ENCODE assay signal across 8 cellular contexts in the genomic region with DNA sequence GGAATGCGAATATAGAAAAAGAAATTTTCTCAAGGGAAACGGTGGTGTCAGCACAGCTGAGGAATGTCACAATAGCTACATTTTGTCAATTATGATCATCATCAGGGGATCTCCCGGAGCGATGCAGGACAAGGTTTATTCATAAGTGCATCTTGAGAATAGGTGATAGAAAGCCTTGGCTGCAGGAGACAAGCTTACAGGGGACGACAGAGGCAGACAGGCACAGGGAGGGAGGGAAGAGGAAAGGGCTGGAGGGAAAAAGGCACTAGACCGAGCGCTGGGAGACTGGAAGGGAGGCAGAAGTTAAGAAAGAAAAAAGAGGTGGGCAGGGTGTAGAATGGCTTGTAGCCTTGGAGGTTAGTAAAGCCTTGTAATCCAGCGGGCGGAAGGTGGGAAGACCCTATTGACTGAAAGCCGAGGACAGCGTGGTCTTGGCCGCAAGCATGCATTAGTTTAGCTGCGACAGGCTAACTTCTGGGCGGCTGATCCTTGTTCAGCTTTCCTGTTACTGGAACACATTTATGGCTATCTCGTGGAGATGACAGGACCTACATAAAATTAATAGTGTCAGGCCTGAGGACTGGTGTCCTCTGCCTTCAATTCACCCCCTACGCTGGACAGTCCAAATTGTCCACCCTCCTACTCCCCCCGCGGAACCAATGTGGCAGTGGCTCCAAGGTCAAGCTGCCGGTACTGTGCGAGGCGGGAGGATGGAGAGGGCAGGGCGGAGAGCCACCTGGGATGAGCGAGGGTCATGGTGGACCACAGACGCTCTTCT. TPM values are rescaled to one million over a fixed set of nuclear protein-coding genes. Genes with fewer than 3 reads are reported as not detected.
DNase-seq lines count a peak whose midpoint lies in the region; ATAC-seq, FAIRE-seq and TF ChIP-seq lines count a peak whose summit lies in the region.

No MANE protein-coding gene starts in this region.

- H3K14ac ChIP-seq in neuronal stem cell (ENCODE audit: low read length): peak overlapping the region; percentile 86

- H3K9ac ChIP-seq in neuronal stem cell (ENCODE audit: low read depth, low read length, poor library complexity): peak overlapping the region; percentile 86

- ATAC-seq in HG02798 (IDR thresholded peaks at IDR 0.05; ENCODE audit: poor library complexity, unreplicated experiment): no peak

- H4K8ac ChIP-seq in neuronal stem cell (ENCODE audit: low read depth, low read length): no peak overlapping the region

- H3K27ac ChIP-seq in WERI-Rb-1: peak overlapping the region; percentile 78
- H3K27ac ChIP-seq in neuronal stem cell (replicated peaks; ENCODE audit: low read length): peak overlapping the region; percentile 94

- no peak overlapping the region for H3K4ac ChIP-seq in neuronal stem cell (ENCODE audit: low read length)

- H2BK120ac ChIP-seq in neuronal stem cell (ENCODE audit: low read depth, low read length): no peak overlapping the region

- peak overlapping the region; percentile 97 for H3K4me2 ChIP-seq in neuronal stem cell (ENCODE audit: insufficient read depth, low read length, poor library complexity, severe bottlenecking)

- H2BK15ac ChIP-seq in neuronal stem cell (ENCODE audit: low read length): no peak overlapping the region

- no peak overlapping the region for H3K23ac ChIP-seq in neuronal stem cell (ENCODE audit: low read depth, low read length, poor library complexity)

- H2AK5ac ChIP-seq in neuronal stem cell (ENCODE audit: low read depth, low read length): no peak overlapping the region

- peak; percentile 15 for DNase-seq in H54 (ENCODE audit: insufficient read length, low spot score)
- DNase-seq in WERI-Rb-1: peak; percentile 30
- DNase-seq in globus pallidus (ENCODE audit: low spot score): peak; percentile 51
- no peak for DNase-seq in neuronal stem cell (ENCODE audit: low spot score)
- DNase-seq in NCI-H2171 treated with DMSO at 0.1 percent for 48 hours (lab: John Stamatoyannopoulos, UW): no peak
- no peak for DNase-seq in NCI-H446 treated with DMSO at 0.1 percent for 48 hours (lab: John Stamatoyannopoulos, UW)
- no peak for DNase-seq in activated CD4-positive, CD25-positive, alpha-beta regulatory T cell treated with anti-CD3 and anti-CD28 coated beads, Interleukin-2, amount 50 U/mL, for 72 hours

- peak overlapping the region; percentile 14 for H2BK5ac ChIP-seq in neuronal stem cell (ENCODE audit: low read length)

- peak overlapping the region; percentile 98 for H2AFZ ChIP-seq in neuronal stem cell (ENCODE audit: low read length)

- peaks cover 5% of the 10 kb centered on the region for H3K79me1 ChIP-seq in neuronal stem cell (ENCODE audit: low read depth, low read length)

- FAIRE-seq in H54 (lab: Jason Lieb, UNC): no peak

- H3K4me3 ChIP-seq in WERI-Rb-1 (ENCODE audit: low read depth, low read length): peak overlapping the region; percentile 73
- H3K4me3 ChIP-seq in neuronal stem cell (ENCODE audit: low read length in 2 of 2): peak overlapping the region; percentile 94 to 96

- peaks cover 4% of the 10 kb centered on the region for H3K36me3 ChIP-seq in WERI-Rb-1
- no peaks in the 10 kb centered on the region for H3K36me3 ChIP-seq in neuronal stem cell (replicated peaks in 1 of 2; ENCODE audit: control insufficient read depth in 2 of 2, insufficient read depth in 2 of 2, low read length in 2 of 2)

- H3K27me3 ChIP-seq in WERI-Rb-1 (ENCODE audit: insufficient read depth, low read depth, severe bottlenecking): no peaks in the 10 kb centered on the region
- no peaks in the 10 kb centered on the region for H3K27me3 ChIP-seq in neuronal stem cell (ENCODE audit: control insufficient read depth in 3 of 3, insufficient read depth in 3 of 3, low read depth in 1 of 3, low read length in 3 of 3)

- no peak overlapping the region for H2BK12ac ChIP-seq in neuronal stem cell (ENCODE audit: low read length)

- H3K4me1 ChIP-seq in neuronal stem cell (ENCODE audit: control insufficient read depth in 2 of 2, insufficient read depth in 1 of 2, low read depth in 1 of 2, low read length in 2 of 2): peaks cover 3 to 13% of the 10 kb centered on the region in 2 donors

- H4K91ac ChIP-seq in neuronal stem cell (ENCODE audit: low read depth, low read length, poor library complexity): no peak overlapping the region

- no peak for TF ChIP-seq POLR2A in H54 (IDR thresholded peaks at IDR 0.05; ENCODE audit: low read depth, low read length)

- TF ChIP-seq CTCF in WERI-Rb-1 (IDR thresholded peaks at IDR 0.05; ENCODE audit: low read depth, low read length): no peak

- peak overlapping the region; percentile 86 for H3K18ac ChIP-seq in neuronal stem cell (ENCODE audit: low read length)

- H3K9me3 ChIP-seq in WERI-Rb-1 (ENCODE audit: severe bottlenecking): no peaks in the 10 kb centered on the region
- no peaks in the 10 kb centered on the region for H3K9me3 ChIP-seq in neuronal stem cell (replicated peaks in 1 of 2; ENCODE audit: control insufficient read depth in 2 of 2, insufficient read depth in 1 of 2, low read depth in 1 of 2, low read length in 2 of 2)

- WGBS in neuronal stem cell (ENCODE audit: extremely low coverage in 2 of 2, insufficient read length in 2 of 2, insufficient replicate concordance in 1 of 2), 2 donors: no CpG with 5 or more reads among the region's 24 CpGs

RNA-seq across cellular contexts. Expression of a gene that starts 1.5 kb away (rescaled TPM):
- polyA plus RNA-seq in neuronal stem cell (2013, experiment 1 of 2): 25.3 TPM
- polyA plus RNA-seq in neuronal stem cell (2013, experiment 2 of 2): 26.0 TPM

Comparison
In these comparisons a context has a peak if more than half of its experiments do, and no peak if none do; other contexts are left out.
1. DNase-seq: peak in H54 (single experiment), WERI-Rb-1 (single experiment) and globus pallidus (single experiment); none in neuronal stem cell (single experiment), NCI-H2171 treated with DMSO at 0.1 percent for 48 hours (single experiment), NCI-H446 treated with DMSO at 0.1 percent for 48 hours (single experiment) and activated CD4-positive, CD25-positive, alpha-beta regulatory T cell treated with anti-CD3 and anti-CD28 coated beads, Interleukin-2, amount 50 U/mL, for 72 hours (single experiment).